28 cellular contexts compared by ENCODE assay signal in genomic region chr18:55983433-55983832, GRCh38.
DNase-seq lines count a peak whose midpoint lies in the region; FAIRE-seq and TF ChIP-seq lines count a peak whose summit lies in the region.
"Had no signal": no experiment of that assay in that cellular context is flagged by ENCODE, and none has a peak within 500 bp of the region (broad histone marks: within the 10 kb centered on the region; RNA-seq: fewer than 3 reads in every experiment).

No MANE protein-coding gene starts in this region.

- no peak overlapping the region for H3K4me3 Mint-ChIP-seq in Calu3 (ENCODE audit: low read depth, unreplicated experiment)
- H3K4me3 Mint-ChIP-seq: activated CD4-positive, alpha-beta T cell treated with anti-CD3 and anti-CD28 coated beads for 36 hours; activated CD8-positive, alpha-beta memory T cell treated with anti-CD3 and anti-CD28 coated beads, Interleukin-2, amount 10 ng/mL, durations not matched to agents 7 days and 5 days; activated naive CD8-positive, alpha-beta T cell treated with anti-CD3 and anti-CD28 coated beads for 36 hours; activated T-helper 17 cell treated with anti-CD3 and anti-CD28 coated beads, Interleukin-2, amount 50 U/mL, for 72 hours; CD4-positive, alpha-beta T cell; nephron progenitor cell; T-helper 1 cell treated with Interleukin-12 subunit alpha and Interleukin-12 subunit beta and Interleukin-4 antibody, amounts not matched to agents 30 μg/mL and 1 μg/mL, for 36 hours had no signal

- TF ChIP-seq CTCF in parathyroid adenoma (IDR thresholded peaks at IDR 0.05), result no peak
- TF ChIP-seq CTCF in Calu3 (IDR thresholded peaks at IDR 0.05; ENCODE audit: unreplicated experiment), result no peak

- no peak overlapping the region for H3K4me3 ChIP-seq in SJSA1
- H3K4me3 ChIP-seq in parathyroid adenoma (ENCODE audit: low read depth, low read length), result no peak overlapping the region
- H3K4me3 ChIP-seq: esophagus squamous epithelium had no signal

- TF ChIP-seq POLR2A in GM12891 (IDR thresholded peaks at IDR 0.05; ENCODE audit: low read depth, low read length), result no peak

- no peak overlapping the region for H3K27ac Mint-ChIP-seq in Calu3 (ENCODE audit: unreplicated experiment)
- H3K27ac Mint-ChIP-seq: activated CD4-positive, alpha-beta T cell treated with anti-CD3 and anti-CD28 coated beads for 36 hours; activated CD8-positive, alpha-beta memory T cell treated with anti-CD3 and anti-CD28 coated beads, Interleukin-2, amount 10 ng/mL, durations not matched to agents 7 days and 5 days; activated naive CD8-positive, alpha-beta T cell treated with anti-CD3 and anti-CD28 coated beads for 36 hours; activated T-helper 17 cell treated with anti-CD3 and anti-CD28 coated beads, Interleukin-2, amount 50 U/mL, for 72 hours; CD4-positive, alpha-beta T cell; T-helper 1 cell treated with Interleukin-12 subunit alpha and Interleukin-12 subunit beta and Interleukin-4 antibody, amounts not matched to agents 30 μg/mL and 1 μg/mL, for 36 hours had no signal

- H3K9ac ChIP-seq in parathyroid adenoma, result no peak overlapping the region

- CTCF ChIA-PET in Calu3 (lab: Charles Lee), result no interaction called here

- no peak overlapping the region for H2AFZ ChIP-seq in parathyroid adenoma

- H3K27me3 ChIP-seq in SJSA1 (replicated peaks), result no peaks in the 10 kb centered on the region
- H3K27me3 ChIP-seq in parathyroid adenoma (ENCODE audit: control insufficient read depth, insufficient read depth, low read length), result no peaks in the 10 kb centered on the region
- H3K27me3 ChIP-seq: esophagus squamous epithelium had no signal

- H3K27me3 Mint-ChIP-seq in Calu3 (ENCODE audit: unreplicated experiment), result no peaks in the 10 kb centered on the region
- H3K27me3 Mint-ChIP-seq: activated CD4-positive, alpha-beta T cell treated with anti-CD3 and anti-CD28 coated beads for 36 hours; activated CD8-positive, alpha-beta memory T cell treated with anti-CD3 and anti-CD28 coated beads, Interleukin-2, amount 10 ng/mL, durations not matched to agents 7 days and 5 days; activated naive CD8-positive, alpha-beta T cell treated with anti-CD3 and anti-CD28 coated beads for 36 hours; activated T-helper 17 cell treated with anti-CD3 and anti-CD28 coated beads, Interleukin-2, amount 50 U/mL, for 72 hours; CD4-positive, alpha-beta T cell had no signal

- H3K4me1 Mint-ChIP-seq in Calu3 (ENCODE audit: low read depth, unreplicated experiment), result no peaks in the 10 kb centered on the region
- H3K4me1 Mint-ChIP-seq: activated CD4-positive, alpha-beta T cell treated with anti-CD3 and anti-CD28 coated beads for 36 hours; activated CD8-positive, alpha-beta memory T cell treated with anti-CD3 and anti-CD28 coated beads, Interleukin-2, amount 10 ng/mL, durations not matched to agents 7 days and 5 days; activated naive CD8-positive, alpha-beta T cell treated with anti-CD3 and anti-CD28 coated beads for 36 hours; activated T-helper 17 cell treated with anti-CD3 and anti-CD28 coated beads, Interleukin-2, amount 50 U/mL, for 72 hours had no signal

- DNase-seq in EH (ENCODE audit: low read depth), result peak; percentile 75
- DNase-seq in SJSA1 (ENCODE audit: low read depth in 1 of 2, low spot score in 2 of 2), result no peak
- DNase-seq in fibroblast of gingiva (ENCODE audit: low read depth), result peak; percentile 2
- no peak for DNase-seq in NCI-H524 treated with DMSO at 0.1 percent for 48 hours (lab: John Stamatoyannopoulos, UW)
- no peak for DNase-seq in Calu3
- DNase-seq in NCI-H748 (lab: John Stamatoyannopoulos, UW; ENCODE audit: unreplicated experiment), result no peak
- no peak for DNase-seq in GM12891 (ENCODE audit: insufficient read length, low spot score)
- DNase-seq: activated CD4-positive, alpha-beta T cell treated with anti-CD3 and anti-CD28 coated beads for 36 hours; activated CD8-positive, alpha-beta memory T cell treated with anti-CD3 and anti-CD28 coated beads, Interleukin-2, amount 10 ng/mL, durations not matched to agents 7 days and 5 days; activated naive CD8-positive, alpha-beta T cell treated with anti-CD3 and anti-CD28 coated beads for 36 hours; CD4-positive, alpha-beta T cell; DMS153; effector CD8-positive, alpha-beta T cell; esophagus squamous epithelium; GDM1; Kasumi-1; NCI-H1048; NCI-H2029; NCI-H2227 treated with DMSO at 0.1 percent for 48 hours; NCI-H82; nephron progenitor cell; SHP77; stimulated activated CD4-positive, alpha-beta T cell treated with anti-CD3 and anti-CD28 coated beads, Interleukin-4, amount 100 ng/mL, for 4 hours; stimulated activated naive CD8-positive, alpha-beta T cell treated with anti-CD3 and anti-CD28 coated beads, Interleukin-15, Interleukin-2, amounts not matched to agents 100 U/mL and 50 U/mL, for 24 hours had no signal

- H3K9me3 Mint-ChIP-seq in Calu3 (ENCODE audit: low read depth, unreplicated experiment), result peaks cover 3% of the 10 kb centered on the region

- H3K36me3 ChIP-seq in SJSA1 (no peaks in the 10 kb centered on the region), parathyroid adenoma (ENCODE audit: control insufficient read depth, insufficient read depth, low read length) (no peaks in the 10 kb centered on the region)
- H3K36me3 ChIP-seq: esophagus squamous epithelium had no signal

- H3K36me3 Mint-ChIP-seq in Calu3 (ENCODE audit: insufficient read depth, unreplicated experiment), result no peaks in the 10 kb centered on the region
- H3K36me3 Mint-ChIP-seq: activated CD8-positive, alpha-beta memory T cell treated with anti-CD3 and anti-CD28 coated beads, Interleukin-2, amount 10 ng/mL, durations not matched to agents 7 days and 5 days; activated naive CD8-positive, alpha-beta T cell treated with anti-CD3 and anti-CD28 coated beads for 36 hours had no signal

- no peak overlapping the region for H3K4me2 ChIP-seq in parathyroid adenoma (ENCODE audit: low read length)

- H3K27ac ChIP-seq in SJSA1 (peak overlapping the region; percentile 70), parathyroid adenoma (peak overlapping the region; percentile 27)

- peaks cover 5% of the 10 kb centered on the region; the same call in 1 of the 2 replicates for H3K9me3 ChIP-seq in SJSA1 (replicated peaks)
- H3K9me3 ChIP-seq in parathyroid adenoma (ENCODE audit: control insufficient read depth, low read length), result no peaks in the 10 kb centered on the region

- H3K79me2 ChIP-seq in parathyroid adenoma, result no peaks in the 10 kb centered on the region

- intact Hi-C loops in Calu3 (cut with micrococcal nuclease; ENCODE audit: unreplicated experiment), result no loop called here

- BruUV-seq in Calu3 (replicated peaks; lab: Mats Ljungman, UMichigan), result no TSS peak

- H3K4me1 ChIP-seq in SJSA1 (replicated peaks) (peaks cover 13% of the 10 kb centered on the region), parathyroid adenoma (no peaks in the 10 kb centered on the region)

- no peak for FAIRE-seq in GM12891 (lab: Jason Lieb, UNC)
- FAIRE-seq: HTR-8/SVneo had no signal

TF ChIP-seq in GM12891, 5 proteins besides CTCF, POLR2A, EP300 and RAD21:
- no peak for TF ChIP-seq SPI1 (IDR thresholded peaks at IDR 0.05; ENCODE audit: low read depth, low read length)
- no peak for TF ChIP-seq PAX5 (IDR thresholded peaks at IDR 0.05; ENCODE audit: insufficient read depth, low read length, severe bottlenecking)
- TF ChIP-seq POU2F2 (IDR thresholded peaks at IDR 0.05; ENCODE audit: low read depth, low read length), result no peak
- TF ChIP-seq POLR2AphosphoS5 (IDR thresholded peaks at IDR 0.05; ENCODE audit: low read depth, low read length), result no peak
- TF ChIP-seq TAF1 (IDR thresholded peaks at IDR 0.05; ENCODE audit: low read depth, low read length), result no peak

Comparison
In these comparisons a context has a peak if more than half of its experiments do, and no peak if none do; other contexts are left out.
1. DNase-seq: peak in EH (single experiment) and fibroblast of gingiva (single experiment); none in SJSA1 (0 of 2), NCI-H524 treated with DMSO at 0.1 percent for 48 hours (single experiment), Calu3 (single experiment), NCI-H748 (single experiment) and GM12891 (single experiment).